Comparison of ENCODE assay signal across 17 cellular contexts in the genomic region with DNA sequence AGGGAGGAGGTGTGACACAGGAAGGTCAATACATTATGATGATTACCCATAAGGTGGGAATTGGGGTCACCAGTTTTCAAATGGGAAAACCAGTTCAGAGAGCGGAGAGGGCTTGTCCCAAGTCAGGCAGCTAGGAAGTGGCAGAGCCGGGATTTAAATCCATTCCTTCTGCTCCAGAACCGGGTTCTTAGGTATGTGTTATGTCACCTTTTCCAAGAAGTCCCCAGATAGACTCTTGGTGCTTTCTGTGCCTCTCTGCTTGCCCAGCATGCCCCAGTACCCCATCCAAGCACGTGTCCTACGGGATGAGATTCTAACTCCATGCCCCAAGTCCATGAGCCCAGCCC.
DNase-seq lines count a peak whose midpoint lies in the region; ATAC-seq and TF ChIP-seq lines count a peak whose summit lies in the region.
"Had no signal": no experiment of that assay in that cellular context is flagged by ENCODE, and none has a peak within 500 bp of the region (broad histone marks: within the 10 kb centered on the region; RNA-seq: fewer than 3 reads in every experiment).

No MANE protein-coding gene starts in this region.

- H3K4me3 Mint-ChIP-seq in activated naive CD8-positive, alpha-beta T cell treated with anti-CD3 and anti-CD28 coated beads, Interleukin-2, amount 10 ng/mL, durations not matched to agents 7 days and 5 days = peak overlapping the region; percentile 3
- no peak overlapping the region for H3K4me3 Mint-ChIP-seq in activated naive CD8-positive, alpha-beta T cell treated with anti-CD3 and anti-CD28 coated beads for 36 hours
- H3K4me3 Mint-ChIP-seq in brain (peak overlapping the region in 3 of 5 experiments; percentile 51 to 61 (median 51)), mesothelial cell of epicardium (peak overlapping the region; percentile 22), type B pancreatic cell (peak overlapping the region; percentile 58)

- no peaks in the 10 kb centered on the region for H3K9me3 Mint-ChIP-seq in activated naive CD8-positive, alpha-beta T cell treated with anti-CD3 and anti-CD28 coated beads, Interleukin-2, amount 10 ng/mL, durations not matched to agents 7 days and 5 days
- H3K9me3 Mint-ChIP-seq in activated naive CD8-positive, alpha-beta T cell treated with anti-CD3 and anti-CD28 coated beads for 36 hours = no peaks in the 10 kb centered on the region
- peaks cover 0 to 10% (median 3%) of the 10 kb centered on the region in 5 experiments for H3K9me3 Mint-ChIP-seq in brain
- H3K9me3 Mint-ChIP-seq in mesothelial cell of epicardium = no peaks in the 10 kb centered on the region
- H3K9me3 Mint-ChIP-seq in type B pancreatic cell = no peaks in the 10 kb centered on the region

- intact Hi-C loops in adrenal gland (cut with DNase I) = no loop called here

- ATAC-seq in activated naive CD8-positive, alpha-beta T cell treated with anti-CD3 and anti-CD28 coated beads, Interleukin-2, amount 10 ng/mL, durations not matched to agents 7 days and 5 days (ENCODE audit: low read depth) = no peak

- no peak for DNase-seq in activated naive CD8-positive, alpha-beta T cell treated with anti-CD3 and anti-CD28 coated beads, Interleukin-2, amount 10 ng/mL, durations not matched to agents 7 days and 5 days
- no peak for DNase-seq in activated naive CD8-positive, alpha-beta T cell treated with anti-CD3 and anti-CD28 coated beads for 36 hours
- DNase-seq in mesothelial cell of epicardium (ENCODE audit: low spot score in 2 of 2, unreplicated experiment in 2 of 2) (no peak), type B pancreatic cell (ENCODE audit: extremely low spot score, unreplicated experiment) (no peak), NCI-H510A treated with DMSO at 0.1 percent for 48 hours (lab: John Stamatoyannopoulos, UW) (no peak), adrenal gland (no peak)
- DNase-seq in activated effector memory CD4-positive, alpha-beta T cell treated with anti-CD3 and anti-CD28 coated beads, Interleukin-2, amount 50 U/mL, for 16 hours = no peak
- DNase-seq: DMS79 treated with DMSO at 0.1 percent for 48 hours; HCEC 1CT; NCI-H1436; NCI-H2081 treated with DMSO at 0.1 percent for 48 hours; NCI-H345; NCI-H69; NK-92 treated with Interleukin-12 subunit alpha and Interleukin-12 subunit beta, amount 100 ng/mL, for 24 hours; OCI-M1; RPMI8226 had no signal

- WGBS in adrenal gland, 4 donors = 67 to 77% (median 72%) methylated on average over 5 of the region's 5 CpGs

- H3K4me1 Mint-ChIP-seq in activated naive CD8-positive, alpha-beta T cell treated with anti-CD3 and anti-CD28 coated beads, Interleukin-2, amount 10 ng/mL, durations not matched to agents 7 days and 5 days = peaks cover 2% of the 10 kb centered on the region
- no peaks in the 10 kb centered on the region for H3K4me1 Mint-ChIP-seq in activated naive CD8-positive, alpha-beta T cell treated with anti-CD3 and anti-CD28 coated beads for 36 hours
- H3K4me1 Mint-ChIP-seq in brain = peaks cover 5% of the 10 kb centered on the region
- peaks cover 4% of the 10 kb centered on the region for H3K4me1 Mint-ChIP-seq in mesothelial cell of epicardium
- H3K4me1 Mint-ChIP-seq in type B pancreatic cell (ENCODE audit: unreplicated experiment) = peaks cover 9% of the 10 kb centered on the region

- no peak overlapping the region for H3K27ac ChIP-seq in adrenal gland

- no peaks in the 10 kb centered on the region for H3K36me3 ChIP-seq in adrenal gland (replicated peaks in 1 of 2)

- peaks cover 35% of the 10 kb centered on the region for H3K27me3 ChIP-seq in adrenal gland

- TF ChIP-seq CTCF in brain (conservative IDR thresholded peaks at IDR 0.05) (no peak), mesothelial cell of epicardium (IDR thresholded peaks at IDR 0.05; ENCODE audit: unreplicated experiment) (no peak), type B pancreatic cell (conservative IDR thresholded peaks at IDR 0.05) (no peak), adrenal gland (IDR thresholded peaks at IDR 0.05) (no peak)

- no peak overlapping the region for H3K27ac Mint-ChIP-seq in activated naive CD8-positive, alpha-beta T cell treated with anti-CD3 and anti-CD28 coated beads, Interleukin-2, amount 10 ng/mL, durations not matched to agents 7 days and 5 days
- no peak overlapping the region for H3K27ac Mint-ChIP-seq in activated naive CD8-positive, alpha-beta T cell treated with anti-CD3 and anti-CD28 coated beads for 36 hours
- H3K27ac Mint-ChIP-seq in brain = no peak overlapping the region
- no peak overlapping the region for H3K27ac Mint-ChIP-seq in mesothelial cell of epicardium
- H3K27ac Mint-ChIP-seq in type B pancreatic cell = peak overlapping the region; percentile 68

- no peaks in the 10 kb centered on the region for H3K36me3 Mint-ChIP-seq in activated naive CD8-positive, alpha-beta T cell treated with anti-CD3 and anti-CD28 coated beads, Interleukin-2, amount 10 ng/mL, durations not matched to agents 7 days and 5 days
- no peaks in the 10 kb centered on the region for H3K36me3 Mint-ChIP-seq in activated naive CD8-positive, alpha-beta T cell treated with anti-CD3 and anti-CD28 coated beads for 36 hours
- no peaks in the 10 kb centered on the region for H3K36me3 Mint-ChIP-seq in brain
- H3K36me3 Mint-ChIP-seq in mesothelial cell of epicardium = no peaks in the 10 kb centered on the region
- H3K36me3 Mint-ChIP-seq in type B pancreatic cell = no peaks in the 10 kb centered on the region

- H3K4me1 ChIP-seq in adrenal gland (replicated peaks in 1 of 2) = no peaks in the 10 kb centered on the region

- H3K27me3 Mint-ChIP-seq in activated naive CD8-positive, alpha-beta T cell treated with anti-CD3 and anti-CD28 coated beads, Interleukin-2, amount 10 ng/mL, durations not matched to agents 7 days and 5 days = peaks cover 71% of the 10 kb centered on the region
- H3K27me3 Mint-ChIP-seq in activated naive CD8-positive, alpha-beta T cell treated with anti-CD3 and anti-CD28 coated beads for 36 hours = peaks cover 84% of the 10 kb centered on the region
- H3K27me3 Mint-ChIP-seq in brain (peaks cover 90% of the 10 kb centered on the region), mesothelial cell of epicardium (ENCODE audit: low read depth) (peaks cover 90% of the 10 kb centered on the region), type B pancreatic cell (peaks cover 66% of the 10 kb centered on the region)

- POLR2A ChIA-PET in activated naive CD8-positive, alpha-beta T cell treated with anti-CD3 and anti-CD28 coated beads, Interleukin-2, amount 10 ng/mL, durations not matched to agents 7 days and 5 days (lab: Charles Lee) = no interaction called here

- no peak overlapping the region for H3K4me3 ChIP-seq in adrenal gland

- no peak for TF ChIP-seq POLR2A in adrenal gland (IDR thresholded peaks at IDR 0.05)

- no peaks in the 10 kb centered on the region for H3K9me3 ChIP-seq in adrenal gland (replicated peaks in 1 of 3)
